Comparison of ENCODE assay signal across 10 cellular contexts in genomic region chr16:50549561-50549915, GRCh38. TPM values are rescaled to one million over a fixed set of nuclear protein-coding genes. Genes with fewer than 3 reads are reported as not detected.
A peak's percentile ranks its signal among the peaks of the same experiment; 100 is the strongest.
DNase-seq lines count a peak whose midpoint lies in the region; ATAC-seq and TF ChIP-seq lines count a peak whose summit lies in the region.
"Had no signal": no experiment of that assay in that cellular context is flagged by ENCODE, and none has a peak within 500 bp of the region (broad histone marks: within the 10 kb centered on the region; RNA-seq: fewer than 3 reads in every experiment).

No MANE protein-coding gene starts in this region.

- H3K36me3 Mint-ChIP-seq in Calu3 (ENCODE audit: insufficient read depth, unreplicated experiment) = peaks cover 17% of the 10 kb centered on the region
- H3K36me3 Mint-ChIP-seq in activated T-cell treated with anti-CD3 and anti-CD28 coated beads, Interleukin-2, amount 50 U/mL, for 4 hours (ENCODE audit: insufficient read depth) = peaks cover 4% of the 10 kb centered on the region

- no peak for TF ChIP-seq CTCF in Calu3 (IDR thresholded peaks at IDR 0.05; ENCODE audit: unreplicated experiment)

- no peaks in the 10 kb centered on the region for H3K9me3 Mint-ChIP-seq in Calu3 (ENCODE audit: low read depth, unreplicated experiment)
- no peaks in the 10 kb centered on the region for H3K9me3 Mint-ChIP-seq in activated T-cell treated with anti-CD3 and anti-CD28 coated beads, Interleukin-2, amount 50 U/mL, for 4 hours

- H3K27me3 ChIP-seq in layer of hippocampus (ENCODE audit: control insufficient read depth, insufficient read depth, low read length) = no peaks in the 10 kb centered on the region

- peak overlapping the region; percentile 76 for H3K4me3 Mint-ChIP-seq in Calu3 (ENCODE audit: low read depth, unreplicated experiment)
- H3K4me3 Mint-ChIP-seq in activated T-cell treated with anti-CD3 and anti-CD28 coated beads, Interleukin-2, amount 50 U/mL, for 4 hours = peak overlapping the region; percentile 73

- H3K27ac ChIP-seq in layer of hippocampus (ENCODE audit: low read depth, low read length) = peak overlapping the region; percentile 6
- peak overlapping the region in 7 of 21 experiments; percentile 30 to 79 (median 78) for H3K27ac ChIP-seq in skin epidermis

- CTCF ChIA-PET in Calu3 (lab: Charles Lee) = interaction anchor here (0.7 kb wide), 1 partner anchor 45 kb away, joined by 3 read pairs; no protein-coding TSS in a partner anchor

- H3K4me3 ChIP-seq in skin epidermis = peak overlapping the region in 6 of 7 experiments; percentile 58 to 79 (median 74)
- H3K4me3 ChIP-seq: MG63 had no signal

- H3K27me3 Mint-ChIP-seq in Calu3 (ENCODE audit: unreplicated experiment) = peaks cover 91% of the 10 kb centered on the region
- peaks cover 2% of the 10 kb centered on the region for H3K27me3 Mint-ChIP-seq in activated T-cell treated with anti-CD3 and anti-CD28 coated beads, Interleukin-2, amount 50 U/mL, for 4 hours (ENCODE audit: low read depth)

- no peak overlapping the region for H3K27ac Mint-ChIP-seq in Calu3 (ENCODE audit: unreplicated experiment)

- no TSS peak for BruUV-seq in Calu3 (replicated peaks; lab: Mats Ljungman, UMichigan)

- intact Hi-C loops in Calu3 (cut with micrococcal nuclease; ENCODE audit: unreplicated experiment) (loop anchor here (5.0 kb wide), 1 partner anchor 258 kb away; no protein-coding TSS in a partner anchor), left colon (cut with DNase I, micrococcal nuclease) (no loop called here)

- no peak for ATAC-seq in activated T-cell treated with anti-CD3 and anti-CD28 coated beads, Interleukin-2, amount 50 U/mL, for 4 hours
- ATAC-seq in left colon (no peak), GM21423 (IDR thresholded peaks at IDR 0.05; ENCODE audit: unreplicated experiment) (no peak), HG02588 (IDR thresholded peaks at IDR 0.05; ENCODE audit: unreplicated experiment) (no peak)

- no peaks in the 10 kb centered on the region for H3K4me1 Mint-ChIP-seq in Calu3 (ENCODE audit: low read depth, unreplicated experiment)
- peaks cover 25% of the 10 kb centered on the region for H3K4me1 Mint-ChIP-seq in activated T-cell treated with anti-CD3 and anti-CD28 coated beads, Interleukin-2, amount 50 U/mL, for 4 hours (ENCODE audit: low read depth)

- DNase-seq in Calu3 = no peak
- DNase-seq in activated T-cell treated with anti-CD3 and anti-CD28 coated beads, Interleukin-2, amount 50 U/mL, for 4 hours = no peak
- no peak for DNase-seq in left colon
- no peak for DNase-seq in NCI-H1436 treated with DMSO at 0.1 percent for 48 hours (lab: John Stamatoyannopoulos, UW)
- DNase-seq: MG63 had no signal

RNA-seq across cellular contexts. Expression of gene NKD1, which starts 1.3 kb away (rescaled TPM):
- 0.20 and 0.31 TPM in 2 replicates for total RNA-seq in Calu3 (2022)
- 1 to 10 TPM; 1.2 to 2.8 (median 1.6) TPM for total RNA-seq in activated T-cell treated with anti-CD3 and anti-CD28 coated beads, Interleukin-2, amount 50 U/mL, for 4 hours
- 1 to 10 TPM; 1.6 to 5.6 TPM for total RNA-seq in left colon
- total RNA-seq: endothelial cell of umbilical vein had no signal
